In genomic region chr9:93680445-93681315, GRCh38 we compare ENCODE assay signal across 10 cellular contexts.
A peak's percentile ranks its signal among the peaks of the same experiment; 100 is the strongest.
DNase-seq lines count a peak whose midpoint lies in the region; TF ChIP-seq lines count a peak whose summit lies in the region.
"Had no signal": no experiment of that assay in that cellular context is flagged by ENCODE, and none has a peak within 500 bp of the region (broad histone marks: within the 10 kb centered on the region; RNA-seq: fewer than 3 reads in every experiment).

No MANE protein-coding gene starts in this region.

- H3K4me3 Mint-ChIP-seq in mesothelial cell of epicardium: no peak overlapping the region

- peaks cover 4% of the 10 kb centered on the region for H3K27me3 Mint-ChIP-seq in mesothelial cell of epicardium (ENCODE audit: low read depth)

- H3K4me1 Mint-ChIP-seq in mesothelial cell of epicardium: no peaks in the 10 kb centered on the region

- no peak overlapping the region for H3K27ac Mint-ChIP-seq in mesothelial cell of epicardium

- no peak overlapping the region for H3K27ac ChIP-seq in AG04450 (ENCODE audit: low read depth, low read length)
- no peak overlapping the region for H3K27ac ChIP-seq in brain microvascular endothelial cell
- H3K27ac ChIP-seq: upper lobe of left lung had no signal

- DNase-seq in AG04450 (ENCODE audit: low read depth, low spot score) (no peak), GM20000 (ENCODE audit: low spot score) (peak; percentile 5), brain microvascular endothelial cell (no peak), mesothelial cell of epicardium (ENCODE audit: low spot score in 2 of 2, unreplicated experiment in 2 of 2) (peak; percentile 13 to 36), NCI-H1436 treated with DMSO at 0.1 percent for 48 hours (lab: John Stamatoyannopoulos, UW) (no peak), OCI-M1 (lab: John Stamatoyannopoulos, UW) (no peak), SK-N-DZ (ENCODE audit: low spot score) (no peak), foreskin fibroblast (no peak)
- DNase-seq: caudate nucleus had no signal

- CTCF ChIA-PET in AG04450 (lab: Charles Lee): interaction anchor here (1.0 to 5.8 kb wide), 7 partner anchors 12 to 533 kb away, joined by 3 to 73 read pairs (median 4); no protein-coding TSS in a partner anchor

- 0 out of 2 replicates have a peak, but pooled peaks have one; percentile 9 for TF ChIP-seq CTCF in AG04450 (IDR thresholded peaks at IDR 0.05; ENCODE audit: low read depth, low read length)
- no peak for TF ChIP-seq CTCF in GM20000 (IDR thresholded peaks at IDR 0.05; ENCODE audit: extremely low read depth, missing control alignments)
- TF ChIP-seq CTCF in brain microvascular endothelial cell (IDR thresholded peaks at IDR 0.05; ENCODE audit: low read depth, low read length, missing control alignments): peak; percentile 33
- TF ChIP-seq CTCF in mesothelial cell of epicardium (IDR thresholded peaks at IDR 0.05; ENCODE audit: unreplicated experiment): no peak
- TF ChIP-seq CTCF in foreskin fibroblast (IDR thresholded peaks at IDR 0.05; ENCODE audit: low read depth, low read length): no peak

- in situ Hi-C loops in brain microvascular endothelial cell (cut with HindIII; ENCODE audit: low pct_ligation_motif_present, low sequenced_read_pairs): loop anchor here (25.0 kb wide), 1 partner anchor 507 kb away; no protein-coding TSS in a partner anchor

- no peaks in the 10 kb centered on the region for H3K36me3 ChIP-seq in brain microvascular endothelial cell (replicated peaks)

- H3K9me3 Mint-ChIP-seq in mesothelial cell of epicardium: no peaks in the 10 kb centered on the region

- H3K9me3 ChIP-seq in AG04450 (ENCODE audit: control insufficient read depth, insufficient read depth, low read length): no peaks in the 10 kb centered on the region
- H3K9me3 ChIP-seq: upper lobe of left lung had no signal

- H3K27me3 ChIP-seq in AG04450 (ENCODE audit: control insufficient read depth, insufficient read depth, low read length) (no peaks in the 10 kb centered on the region), brain microvascular endothelial cell (replicated peaks) (no peaks in the 10 kb centered on the region)
- H3K27me3 ChIP-seq: upper lobe of left lung had no signal

- H3K4me3 ChIP-seq in AG04450 (ENCODE audit: low read depth, low read length) (no peak overlapping the region), brain microvascular endothelial cell (ENCODE audit: low read depth, low read length) (no peak overlapping the region), foreskin fibroblast (ENCODE audit: low read depth in 1 of 2, low read length in 2 of 2) (no peak overlapping the region)
- H3K4me3 ChIP-seq: upper lobe of left lung had no signal

- peaks cover 9% of the 10 kb centered on the region for H3K36me3 Mint-ChIP-seq in mesothelial cell of epicardium

- POLR2A ChIA-PET in AG04450 (lab: Yijun Ruan, JAX): no interaction called here

Comparison
In these comparisons a context has a peak if more than half of its experiments do, and no peak if none do; other contexts are left out.
1. DNase-seq: peak in GM20000 (single experiment) and mesothelial cell of epicardium (2 of 2); none in AG04450 (single experiment), brain microvascular endothelial cell (single experiment), NCI-H1436 treated with DMSO at 0.1 percent for 48 hours (single experiment), OCI-M1 (single experiment), SK-N-DZ (single experiment) and foreskin fibroblast (0 of 2).
2. CTCF ChIP-seq: peak in AG04450 (single experiment) and brain microvascular endothelial cell (single experiment); none in GM20000 (single experiment), mesothelial cell of epicardium (single experiment) and foreskin fibroblast (single experiment).